ENCODE assay signal across 1 cellular context in genomic region chr16:50386139-50386538, GRCh38.
TF ChIP-seq lines count a peak whose summit lies in the region.

No MANE protein-coding gene starts in this region.

TF ChIP-seq in K562, 482 proteins besides CTCF, POLR2A, EP300 and RAD21 (continued from another document):
- TF ChIP-seq ZNF655 (CRISPR knock-in tag; IDR thresholded peaks at IDR 0.05), result no peak
- TF ChIP-seq KLF10 (CRISPR knock-in tag; IDR thresholded peaks at IDR 0.05), result no peak
- TF ChIP-seq TAF15 (IDR thresholded peaks at IDR 0.05; ENCODE audit: low read depth, low read length), result no peak
- TF ChIP-seq TCFL5 (CRISPR knock-in tag; conservative IDR thresholded peaks at IDR 0.05), result no peak
- TF ChIP-seq TSHZ1 (CRISPR knock-in tag; IDR thresholded peaks at IDR 0.05), result no peak
- TF ChIP-seq, protein P1, sequence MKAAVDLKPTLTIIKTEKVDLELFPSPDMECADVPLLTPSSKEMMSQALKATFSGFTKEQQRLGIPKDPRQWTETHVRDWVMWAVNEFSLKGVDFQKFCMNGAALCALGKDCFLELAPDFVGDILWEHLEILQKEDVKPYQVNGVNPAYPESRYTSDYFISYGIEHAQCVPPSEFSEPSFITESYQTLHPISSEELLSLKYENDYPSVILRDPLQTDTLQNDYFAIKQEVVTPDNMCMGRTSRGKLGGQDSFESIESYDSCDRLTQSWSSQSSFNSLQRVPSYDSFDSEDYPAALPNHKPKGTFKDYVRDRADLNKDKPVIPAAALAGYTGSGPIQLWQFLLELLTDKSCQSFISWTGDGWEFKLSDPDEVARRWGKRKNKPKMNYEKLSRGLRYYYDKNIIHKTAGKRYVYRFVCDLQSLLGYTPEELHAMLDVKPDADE (conservative IDR thresholded peaks at IDR 0.05; ENCODE audit: control insufficient read depth, low read depth, low read length), result no peak
- TF ChIP-seq TEAD1 (CRISPR knock-in tag; IDR thresholded peaks at IDR 0.05), result no peak
- TF ChIP-seq ZNF212 (CRISPR knock-in tag; IDR thresholded peaks at IDR 0.05), result no peak
- no peak for TF ChIP-seq PCBP2 (IDR thresholded peaks at IDR 0.05; ENCODE audit: low read depth, low read length, poor library complexity, severe bottlenecking)
- peak; percentile 14 for TF ChIP-seq FOS (IDR thresholded peaks at IDR 0.05; ENCODE audit: extremely low read depth, insufficient read length)
- TF ChIP-seq, protein P2, sequence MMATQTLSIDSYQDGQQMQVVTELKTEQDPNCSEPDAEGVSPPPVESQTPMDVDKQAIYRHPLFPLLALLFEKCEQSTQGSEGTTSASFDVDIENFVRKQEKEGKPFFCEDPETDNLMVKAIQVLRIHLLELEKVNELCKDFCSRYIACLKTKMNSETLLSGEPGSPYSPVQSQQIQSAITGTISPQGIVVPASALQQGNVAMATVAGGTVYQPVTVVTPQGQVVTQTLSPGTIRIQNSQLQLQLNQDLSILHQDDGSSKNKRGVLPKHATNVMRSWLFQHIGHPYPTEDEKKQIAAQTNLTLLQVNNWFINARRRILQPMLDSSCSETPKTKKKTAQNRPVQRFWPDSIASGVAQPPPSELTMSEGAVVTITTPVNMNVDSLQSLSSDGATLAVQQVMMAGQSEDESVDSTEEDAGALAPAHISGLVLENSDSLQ (IDR thresholded peaks at IDR 0.05), result peak; percentile 61
- no peak for TF ChIP-seq ZNF407 (IDR thresholded peaks at IDR 0.05; ENCODE audit: low read depth)
- no peak for TF ChIP-seq TCF3 (CRISPR knock-in tag; IDR thresholded peaks at IDR 0.05)
- no peak for TF ChIP-seq SNAPC5 (CRISPR knock-in tag; IDR thresholded peaks at IDR 0.05)
- no peak for TF ChIP-seq NFE2L1 (tag; IDR thresholded peaks at IDR 0.05; ENCODE audit: borderline replicate concordance, low read depth)
- no peak for TF ChIP-seq CCAR2 (IDR thresholded peaks at IDR 0.05; ENCODE audit: low read depth, low read length)
- TF ChIP-seq GTF2F1 (IDR thresholded peaks at IDR 0.05; ENCODE audit: low read depth, low read length), result no peak
- no peak for TF ChIP-seq SMC3 (conservative IDR thresholded peaks at IDR 0.05; ENCODE audit: insufficient read depth, low read depth, low read length)
- TF ChIP-seq CTBP1 (IDR thresholded peaks at IDR 0.05; ENCODE audit: borderline replicate concordance), result peak; percentile 28; the same call in 1 of the 2 replicates
- no peak for TF ChIP-seq ZNF699 (CRISPR knock-in tag; IDR thresholded peaks at IDR 0.05; ENCODE audit: insufficient replicate concordance)
- TF ChIP-seq NRF1 (conservative IDR thresholded peaks at IDR 0.05 in 1 of 2, IDR thresholded peaks at IDR 0.05 in 1 of 2), result peak; percentile 20 to 43; a peak in 2 of 4 replicates
- no peak for TF ChIP-seq LCOR (CRISPR knock-in tag; IDR thresholded peaks at IDR 0.05)
- no peak for TF ChIP-seq DACH1 (IDR thresholded peaks at IDR 0.05; ENCODE audit: partially characterized antibody)
- TF ChIP-seq NFYB (IDR thresholded peaks at IDR 0.05; ENCODE audit: extremely low read depth, insufficient read length), result no peak
- TF ChIP-seq MYBL2 (IDR thresholded peaks at IDR 0.05; ENCODE audit: low read depth), result no peak
- TF ChIP-seq MYBL2 (CRISPR knock-in tag; IDR thresholded peaks at IDR 0.05; ENCODE audit: borderline replicate concordance), result no peak
- TF ChIP-seq RBM39 (optimal IDR thresholded peaks at IDR 0.05; ENCODE audit: low read depth, low read length), result no peak
- no peak for TF ChIP-seq CEBPG (CRISPR knock-in tag; IDR thresholded peaks at IDR 0.05)
- no peak for TF ChIP-seq CEBPG (tag; conservative IDR thresholded peaks at IDR 0.05 in 1 of 2, IDR thresholded peaks at IDR 0.05 in 1 of 2)
- no peak for TF ChIP-seq ZNF511 (CRISPR knock-in tag; IDR thresholded peaks at IDR 0.05)
